9 cellular contexts compared by ENCODE assay signal in the genomic region with DNA sequence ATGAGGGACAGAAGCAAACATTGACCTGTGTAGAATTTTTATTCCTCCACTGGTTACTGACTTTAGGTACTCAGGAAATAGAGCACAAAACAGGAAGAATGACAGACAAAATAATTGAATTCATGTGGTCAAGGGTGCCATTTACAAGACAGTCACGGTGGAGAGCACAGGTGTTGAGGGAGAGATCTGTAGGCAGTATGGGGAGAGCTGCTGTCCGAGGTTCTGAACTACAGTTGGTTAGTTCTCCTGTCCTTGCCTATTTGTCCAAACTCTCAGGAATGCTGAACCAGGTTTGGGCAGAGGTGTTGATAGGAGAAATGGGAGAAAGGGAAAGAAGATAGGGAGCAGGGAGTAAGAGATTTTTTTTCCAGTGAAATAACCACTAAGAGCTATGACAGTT.
DNase-seq lines count a peak whose midpoint lies in the region; ATAC-seq and TF ChIP-seq lines count a peak whose summit lies in the region.
"Had no signal": no experiment of that assay in that cellular context is flagged by ENCODE, and none has a peak within 500 bp of the region (broad histone marks: within the 10 kb centered on the region; RNA-seq: fewer than 3 reads in every experiment).

No MANE protein-coding gene starts in this region.

- no peaks in the 10 kb centered on the region for H3K27me3 Mint-ChIP-seq in activated T-cell treated with anti-CD3 and anti-CD28 coated beads, Interleukin-2, amount 50 U/mL, for 24 hours

- TF ChIP-seq CTCF in adrenal gland (IDR thresholded peaks at IDR 0.05): no peak

- no peaks in the 10 kb centered on the region for H3K4me1 Mint-ChIP-seq in activated T-cell treated with anti-CD3 and anti-CD28 coated beads, Interleukin-2, amount 50 U/mL, for 24 hours (ENCODE audit: low read depth)

- TF ChIP-seq POLR2A in adrenal gland (IDR thresholded peaks at IDR 0.05): no peak

- no peak overlapping the region for H3K4me3 ChIP-seq in adrenal gland

- no peaks in the 10 kb centered on the region for H3K36me3 Mint-ChIP-seq in activated T-cell treated with anti-CD3 and anti-CD28 coated beads, Interleukin-2, amount 50 U/mL, for 24 hours (ENCODE audit: low read depth)

- no peaks in the 10 kb centered on the region for H3K9me3 ChIP-seq in adrenal gland (replicated peaks in 1 of 3)

- no peak overlapping the region for H3K27ac Mint-ChIP-seq in activated T-cell treated with anti-CD3 and anti-CD28 coated beads, Interleukin-2, amount 50 U/mL, for 24 hours

- 8 to 19% (median 12%) methylated on average over 2 of the region's 2 CpGs for WGBS in adrenal gland, 4 donors

- no peaks in the 10 kb centered on the region for H3K27me3 ChIP-seq in adrenal gland

- intact Hi-C loops in adrenal gland (cut with DNase I): no loop called here

- no peak overlapping the region for H3K27ac ChIP-seq in adrenal gland
- H3K27ac ChIP-seq: epithelial cell of prostate had no signal

- ATAC-seq in GM21381 (IDR thresholded peaks at IDR 0.05; ENCODE audit: unreplicated experiment): no peak

- no peaks in the 10 kb centered on the region for H3K9me3 Mint-ChIP-seq in activated T-cell treated with anti-CD3 and anti-CD28 coated beads, Interleukin-2, amount 50 U/mL, for 24 hours

- H3K4me1 ChIP-seq in adrenal gland (replicated peaks in 1 of 2): no peaks in the 10 kb centered on the region

- DNase-seq in EL (peak; percentile 26), HT1080 (ENCODE audit: low read depth) (peak; percentile 60), adrenal gland (peak in 6 of 7 donors; percentile 15 to 53 (median 36)), kidney tubule cell (ENCODE audit: low spot score) (peak; percentile 24), NK-92 (lab: John Stamatoyannopoulos, UW; ENCODE audit: unreplicated experiment) (no peak), NCI-H1092 (lab: John Stamatoyannopoulos, UW) (no peak)
- DNase-seq in activated T-cell treated with anti-CD3 and anti-CD28 coated beads, Interleukin-2, amount 50 U/mL, for 24 hours: no peak

- H3K4me3 Mint-ChIP-seq in activated T-cell treated with anti-CD3 and anti-CD28 coated beads, Interleukin-2, amount 50 U/mL, for 24 hours: no peak overlapping the region

- no peaks in the 10 kb centered on the region for H3K36me3 ChIP-seq in adrenal gland (replicated peaks in 1 of 2)

Comparison
In these comparisons a context has a peak if more than half of its experiments do, and no peak if none do; other contexts are left out.
1. DNase-seq: peak in EL (single experiment), HT1080 (single experiment), adrenal gland (6 of 7) and kidney tubule cell (single experiment); none in NK-92 (single experiment), NCI-H1092 (single experiment) and activated T-cell treated with anti-CD3 and anti-CD28 coated beads, Interleukin-2, amount 50 U/mL, for 24 hours (single experiment).